Comparison of ENCODE assay signal across 9 cellular contexts in the genomic region with DNA sequence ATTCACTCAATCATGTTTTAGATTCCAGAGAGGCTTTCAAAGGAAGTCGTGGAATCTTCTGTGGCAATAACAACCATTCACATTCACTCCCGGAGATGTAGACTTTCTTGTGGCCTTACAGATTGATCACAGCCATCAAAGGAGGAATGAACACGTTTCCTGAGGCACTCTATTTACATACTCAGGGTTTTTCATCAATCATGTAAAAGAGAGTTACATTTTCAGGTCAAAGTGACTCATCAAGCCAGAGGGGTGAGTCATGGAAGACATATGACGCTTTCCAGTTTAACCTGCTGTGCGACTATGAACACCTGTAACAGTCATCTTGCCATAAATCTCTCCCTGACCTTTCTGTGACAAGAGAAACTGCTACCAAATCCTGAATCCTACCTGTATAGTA. TPM values are rescaled to one million over a fixed set of nuclear protein-coding genes. Genes with fewer than 3 reads are reported as not detected.
DNase-seq lines count a peak whose midpoint lies in the region; ATAC-seq, FAIRE-seq and TF ChIP-seq lines count a peak whose summit lies in the region.
"Had no signal": no experiment of that assay in that cellular context is flagged by ENCODE, and none has a peak within 500 bp of the region (broad histone marks: within the 10 kb centered on the region; RNA-seq: fewer than 3 reads in every experiment).

No MANE protein-coding gene starts in this region.

- peaks cover 29% of the 10 kb centered on the region for H3K4me1 Mint-ChIP-seq in activated naive CD8-positive, alpha-beta T cell treated with anti-CD3 and anti-CD28 coated beads for 36 hours

- no peak for FAIRE-seq in frontal cortex (lab: Jason Lieb, UNC)
- FAIRE-seq: colon had no signal

- no peak overlapping the region for H3K4me3 Mint-ChIP-seq in activated naive CD8-positive, alpha-beta T cell treated with anti-CD3 and anti-CD28 coated beads for 36 hours

- peaks cover 2% of the 10 kb centered on the region for H3K36me3 Mint-ChIP-seq in activated naive CD8-positive, alpha-beta T cell treated with anti-CD3 and anti-CD28 coated beads for 36 hours

- H3K27ac Mint-ChIP-seq in activated naive CD8-positive, alpha-beta T cell treated with anti-CD3 and anti-CD28 coated beads for 36 hours = peak overlapping the region; percentile 80

- H3F3A ChIP-seq in MM.1S (ENCODE audit: insufficient read depth, low read length) = no peaks in the 10 kb centered on the region

- H4K20me1 ChIP-seq in MM.1S (ENCODE audit: insufficient read depth, low read length) = no peaks in the 10 kb centered on the region

- H3K9me2 ChIP-seq in MM.1S (replicated peaks; ENCODE audit: insufficient read depth, low read length) = no peaks in the 10 kb centered on the region

- H3K9me3 Mint-ChIP-seq in activated naive CD8-positive, alpha-beta T cell treated with anti-CD3 and anti-CD28 coated beads for 36 hours = no peaks in the 10 kb centered on the region

- H3K4me1 ChIP-seq in MM.1S (ENCODE audit: low read length) (no peaks in the 10 kb centered on the region), prostate gland (replicated peaks) (no peaks in the 10 kb centered on the region), heart left ventricle (peaks cover 0 to 4% (median 0%) of the 10 kb centered on the region in 12 donors)

- H3K9ac ChIP-seq in MM.1S (ENCODE audit: low read length) = no peak overlapping the region

- no peaks in the 10 kb centered on the region for H3K79me2 ChIP-seq in MM.1S (ENCODE audit: low read length)

- H3K27ac ChIP-seq in MM.1S (ENCODE audit: low read length) (no peak overlapping the region), prostate gland (no peak overlapping the region), heart left ventricle (no peak overlapping the region)

- H3K9me3 ChIP-seq in MM.1S (replicated peaks; ENCODE audit: insufficient read depth, low read length) = no peaks in the 10 kb centered on the region
- no peaks in the 10 kb centered on the region for H3K9me3 ChIP-seq in prostate gland
- no peaks in the 10 kb centered on the region for H3K9me3 ChIP-seq in heart left ventricle

- H3K27me3 ChIP-seq in MM.1S (replicated peaks; ENCODE audit: insufficient read depth, low read length) (no peaks in the 10 kb centered on the region), prostate gland (replicated peaks; ENCODE audit: insufficient read depth) (no peaks in the 10 kb centered on the region), heart left ventricle (no peaks in the 10 kb centered on the region)

- TF ChIP-seq CTCF in MM.1S (IDR thresholded peaks at IDR 0.05; ENCODE audit: low read length) (no peak), prostate gland (IDR thresholded peaks at IDR 0.05) (no peak), heart left ventricle (IDR thresholded peaks at IDR 0.05) (no peak)

- H3K4me3 ChIP-seq in MM.1S (ENCODE audit: low read length) = no peak overlapping the region
- no peak overlapping the region for H3K4me3 ChIP-seq in prostate gland
- no peak overlapping the region for H3K4me3 ChIP-seq in heart left ventricle

- intact Hi-C loops in prostate gland (cut with DNase I) (no loop called here), heart left ventricle (cut with DNase I) (loop anchor here in 1 of 10 donors (5.0 kb wide), 1 partner anchor 99 kb away; no protein-coding TSS in a partner anchor)

- H3K27me3 Mint-ChIP-seq in activated naive CD8-positive, alpha-beta T cell treated with anti-CD3 and anti-CD28 coated beads for 36 hours = no peaks in the 10 kb centered on the region

- peak; percentile 34 for DNase-seq in COLO829 (ENCODE audit: low spot score)
- DNase-seq in MM.1S = peak; percentile 14
- peak; percentile 47 for DNase-seq in activated naive CD8-positive, alpha-beta T cell treated with anti-CD3 and anti-CD28 coated beads for 36 hours
- peak; percentile 78 for DNase-seq in prostate gland (ENCODE audit: low spot score)
- DNase-seq in heart left ventricle = no peak
- no peak for DNase-seq in frontal cortex (ENCODE audit: low spot score in 2 of 2)
- no peak for DNase-seq in MV-4-11 (lab: John Stamatoyannopoulos, UW)

- WGBS in prostate gland = 45% methylated on average over 5 of the region's 5 CpGs
- 69 to 75% (median 74%) methylated on average over 5 of the region's 5 CpGs for WGBS in heart left ventricle, 4 donors

- H3K36me3 ChIP-seq in MM.1S (replicated peaks; ENCODE audit: insufficient read depth, low read length) (no peaks in the 10 kb centered on the region), prostate gland (no peaks in the 10 kb centered on the region), heart left ventricle (no peaks in the 10 kb centered on the region)

- TF ChIP-seq POLR2A in prostate gland (IDR thresholded peaks at IDR 0.05) = no peak
- TF ChIP-seq POLR2A in heart left ventricle (IDR thresholded peaks at IDR 0.05) = no peak

- no peak overlapping the region for H3K4me2 ChIP-seq in MM.1S (ENCODE audit: low read depth, low read length)

- peak; percentile 87 for ATAC-seq in GM21619 (IDR thresholded peaks at IDR 0.05; ENCODE audit: unreplicated experiment)
- ATAC-seq in heart left ventricle = no peak

- H2AFZ ChIP-seq in MM.1S (ENCODE audit: low read length) = no peak overlapping the region

RNA-seq across cellular contexts. Expression of a gene that starts 39.3 kb away (rescaled TPM):
- total RNA-seq in activated naive CD8-positive, alpha-beta T cell treated with anti-CD3 and anti-CD28 coated beads for 36 hours = 100 to 1,000 TPM; 142 to 148 TPM
- total RNA-seq in prostate gland (100 to 1,000 TPM in 1 of 2 donors, 10 to 100 TPM in 1; 92.3 to 111 TPM), heart left ventricle (100 to 1,000 TPM in 6 of 9 donors, 10 to 100 TPM in 3; 84.4 to 144 (median 105) TPM), frontal cortex (110 TPM)
- polyA plus RNA-seq in heart left ventricle = 100 to 1,000 TPM in 1 of 2 donors, 10 to 100 TPM in 1; 39.8 to 111 TPM

Comparison
In these comparisons a context has a peak if more than half of its experiments do, and no peak if none do; other contexts are left out.
1. DNase-seq: peak in COLO829 (single experiment), MM.1S (single experiment), activated naive CD8-positive, alpha-beta T cell treated with anti-CD3 and anti-CD28 coated beads for 36 hours (single experiment) and prostate gland (single experiment); none in heart left ventricle (0 of 5), frontal cortex (0 of 2) and MV-4-11 (single experiment).